9 cellular contexts compared by ENCODE assay signal in genomic region chr1:212485895-212486590, GRCh38. TPM values are rescaled to one million over a fixed set of nuclear protein-coding genes. Genes with fewer than 3 reads are reported as not detected.
DNase-seq lines count a peak whose midpoint lies in the region; ATAC-seq and TF ChIP-seq lines count a peak whose summit lies in the region.
"Had no signal": no experiment of that assay in that cellular context is flagged by ENCODE, and none has a peak within 500 bp of the region (broad histone marks: within the 10 kb centered on the region; RNA-seq: fewer than 3 reads in every experiment).

No MANE protein-coding gene starts in this region.

- no peak overlapping the region for H2BK12ac ChIP-seq in neuronal stem cell (ENCODE audit: low read length)

- H3K4me3 Mint-ChIP-seq in endothelial cell (ENCODE audit: unreplicated experiment), result no peak overlapping the region

- no CpG with 5 or more reads among the region's 9 CpGs for WGBS in neuronal stem cell (ENCODE audit: extremely low coverage in 2 of 2, insufficient read length in 2 of 2, insufficient replicate concordance in 1 of 2), 2 donors

- H3K4me3 ChIP-seq in neuronal stem cell (ENCODE audit: low read length in 2 of 2), result no peak overlapping the region
- H3K4me3 ChIP-seq: HAP-1 had no signal

- no peaks in the 10 kb centered on the region for H3K9me3 Mint-ChIP-seq in endothelial cell (ENCODE audit: unreplicated experiment)

- ATAC-seq in HG03354 (IDR thresholded peaks at IDR 0.05; ENCODE audit: poor library complexity, severe bottlenecking, unreplicated experiment), result peak; percentile 47

- H3K36me3 ChIP-seq in neuronal stem cell (replicated peaks in 1 of 2; ENCODE audit: control insufficient read depth in 2 of 2, insufficient read depth in 2 of 2, low read length in 2 of 2), result no peaks in the 10 kb centered on the region
- H3K36me3 ChIP-seq: HAP-1 had no signal

- no peaks in the 10 kb centered on the region for H3K36me3 Mint-ChIP-seq in endothelial cell (ENCODE audit: low read depth, unreplicated experiment)

- H2BK15ac ChIP-seq in neuronal stem cell (ENCODE audit: low read length), result peak overlapping the region; percentile 54

- no peak overlapping the region for H2BK120ac ChIP-seq in neuronal stem cell (ENCODE audit: low read depth, low read length)

- no peak overlapping the region for H3K27ac ChIP-seq in neuronal stem cell (replicated peaks; ENCODE audit: low read length)

- TF ChIP-seq CTCF in endothelial cell (IDR thresholded peaks at IDR 0.05; ENCODE audit: unreplicated experiment), result no peak

- H2AK5ac ChIP-seq in neuronal stem cell (ENCODE audit: low read depth, low read length), result no peak overlapping the region

- no peaks in the 10 kb centered on the region for H3K9me3 ChIP-seq in neuronal stem cell (replicated peaks in 1 of 2; ENCODE audit: control insufficient read depth in 2 of 2, insufficient read depth in 1 of 2, low read depth in 1 of 2, low read length in 2 of 2)
- H3K9me3 ChIP-seq: HAP-1 had no signal

- no peak overlapping the region for H2BK5ac ChIP-seq in neuronal stem cell (ENCODE audit: low read length)

- peaks cover 5% of the 10 kb centered on the region for H3K27me3 Mint-ChIP-seq in endothelial cell (ENCODE audit: unreplicated experiment)

- no peaks in the 10 kb centered on the region for H3K79me1 ChIP-seq in neuronal stem cell (ENCODE audit: low read depth, low read length)

- peaks cover 0 to 4% (median 2%) of the 10 kb centered on the region in 3 experiments for H3K27me3 ChIP-seq in neuronal stem cell (ENCODE audit: control insufficient read depth in 3 of 3, insufficient read depth in 3 of 3, low read depth in 1 of 3, low read length in 3 of 3)

- H4K91ac ChIP-seq in neuronal stem cell (ENCODE audit: low read depth, low read length, poor library complexity), result no peak overlapping the region

- peak overlapping the region; percentile 53 for H3K27ac Mint-ChIP-seq in endothelial cell (ENCODE audit: unreplicated experiment)

- peak; percentile 42 for DNase-seq in COLO829 (ENCODE audit: low spot score)
- peak; percentile 65 for DNase-seq in OCI-M1 (lab: John Stamatoyannopoulos, UW)
- DNase-seq in endothelial cell (ENCODE audit: low spot score), result peak; percentile 37
- DNase-seq in neuronal stem cell (ENCODE audit: low spot score), result peak; percentile 38
- no peak for DNase-seq in activated CD4-positive, alpha-beta T cell treated with anti-CD3 and anti-CD28 coated beads for 4 hours
- no peak for DNase-seq in NCI-H1048 (lab: John Stamatoyannopoulos, UW)
- DNase-seq in cortex of kidney (lab: John Stamatoyannopoulos, UW), result no peak

- no peak overlapping the region for H3K14ac ChIP-seq in neuronal stem cell (ENCODE audit: low read length)

- no peak overlapping the region for H3K4me2 ChIP-seq in neuronal stem cell (ENCODE audit: insufficient read depth, low read length, poor library complexity, severe bottlenecking)

- no peak overlapping the region for H2AFZ ChIP-seq in neuronal stem cell (ENCODE audit: low read length)

- H4K8ac ChIP-seq in neuronal stem cell (ENCODE audit: low read depth, low read length), result no peak overlapping the region

- H3K18ac ChIP-seq in neuronal stem cell (ENCODE audit: low read length), result peak overlapping the region; percentile 53

- peaks cover 13% of the 10 kb centered on the region for H3K4me1 Mint-ChIP-seq in endothelial cell (ENCODE audit: unreplicated experiment)

- peaks cover 24 to 35% of the 10 kb centered on the region in 2 donors for H3K4me1 ChIP-seq in neuronal stem cell (ENCODE audit: control insufficient read depth in 2 of 2, insufficient read depth in 1 of 2, low read depth in 1 of 2, low read length in 2 of 2)

- H3K4ac ChIP-seq in neuronal stem cell (ENCODE audit: low read length), result no peak overlapping the region

- H3K23ac ChIP-seq in neuronal stem cell (ENCODE audit: low read depth, low read length, poor library complexity), result no peak overlapping the region

- no peak overlapping the region for H3K9ac ChIP-seq in neuronal stem cell (ENCODE audit: low read depth, low read length, poor library complexity)

RNA-seq across cellular contexts. Expression of gene NENF, which starts 53.3 kb away (rescaled TPM):
- total RNA-seq in endothelial cell (ENCODE audit: unreplicated experiment), result 25.6 TPM
- polyA plus RNA-seq in neuronal stem cell (2013, experiment 1 of 2), result 27.0 TPM
- 26.9 TPM for polyA plus RNA-seq in neuronal stem cell (2013, experiment 2 of 2)

Comparison
In these comparisons a context has a peak if more than half of its experiments do, and no peak if none do; other contexts are left out.
1. DNase-seq: peak in COLO829 (single experiment), OCI-M1 (single experiment), endothelial cell (single experiment) and neuronal stem cell (single experiment); none in activated CD4-positive, alpha-beta T cell treated with anti-CD3 and anti-CD28 coated beads for 4 hours (0 of 2), NCI-H1048 (single experiment) and cortex of kidney (single experiment).